In the genomic region with DNA sequence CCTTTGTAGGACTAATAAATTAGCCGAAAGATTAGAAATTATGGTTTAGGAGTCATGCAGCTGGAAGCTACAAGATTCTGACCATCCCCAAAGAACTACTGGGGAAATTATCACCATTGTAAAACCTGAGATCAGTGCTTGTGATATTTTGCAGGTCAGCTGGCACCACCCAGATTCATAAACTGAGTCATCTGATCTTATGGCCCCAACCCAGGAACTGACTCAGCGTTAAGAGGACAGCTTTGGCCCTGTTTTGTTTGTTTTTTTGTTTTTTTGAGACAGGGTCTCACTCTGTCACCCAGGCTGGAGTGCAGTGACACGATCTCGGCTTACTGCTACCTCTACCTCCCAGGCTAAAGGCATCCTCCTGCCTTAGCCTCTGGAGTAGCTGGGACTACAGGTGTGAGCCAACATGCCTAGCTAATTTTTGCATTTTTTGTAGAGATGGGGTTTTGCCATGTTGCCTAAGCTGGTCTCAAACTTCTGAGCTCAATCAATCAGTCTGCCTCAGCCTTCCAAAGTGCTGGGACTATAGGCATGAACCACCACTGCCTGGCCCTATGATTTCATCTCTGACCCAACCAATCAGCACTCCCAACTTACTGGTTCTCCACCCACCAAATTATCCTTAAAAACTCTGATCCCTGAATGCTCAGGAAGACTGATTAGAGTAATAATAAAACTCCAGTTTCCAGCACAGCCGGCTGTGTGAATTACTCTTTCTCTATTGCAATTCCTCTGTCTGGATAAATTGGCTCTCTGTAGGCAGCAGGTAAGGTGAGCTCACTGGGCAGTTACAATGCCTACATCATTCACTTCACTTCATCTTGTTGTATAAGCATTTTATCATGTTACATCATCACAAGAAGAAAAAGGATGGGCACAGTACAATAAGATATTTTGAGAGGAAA, we compare ENCODE assay signal across 18 cellular contexts.
DNase-seq lines count a peak whose midpoint lies in the region; ATAC-seq and TF ChIP-seq lines count a peak whose summit lies in the region.
"Had no signal": no experiment of that assay in that cellular context is flagged by ENCODE, and none has a peak within 500 bp of the region (broad histone marks: within the 10 kb centered on the region; RNA-seq: fewer than 3 reads in every experiment).

No MANE protein-coding gene starts in this region.

- H3K27ac ChIP-seq in breast epithelium (no peak overlapping the region), fibroblast of lung (ENCODE audit: insufficient read depth, low read length) (no peak overlapping the region), uterus (peak overlapping the region; percentile 82 to 92)
- H3K27ac ChIP-seq: upper lobe of right lung had no signal

- H3K4me3 ChIP-seq in breast epithelium (no peak overlapping the region), fibroblast of lung (replicated peaks in 1 of 4; ENCODE audit: control extremely low read depth in 1 of 4, insufficient read depth in 1 of 4, low read depth in 3 of 4, low read length in 4 of 4) (no peak overlapping the region), uterus (no peak overlapping the region)
- H3K4me3 ChIP-seq: upper lobe of right lung had no signal

- H3K9me3 ChIP-seq in breast epithelium (peaks cover 12 to 15% of the 10 kb centered on the region in 2 donors), fibroblast of lung (ENCODE audit: control insufficient read depth, insufficient read depth, low read depth, low read length) (no peaks in the 10 kb centered on the region), uterus (no peaks in the 10 kb centered on the region), T-helper 17 cell (ENCODE audit: control insufficient read depth, low read length, poor library complexity, severe bottlenecking) (no peaks in the 10 kb centered on the region)
- H3K9me3 ChIP-seq: upper lobe of right lung had no signal

- H2AFZ ChIP-seq in fibroblast of lung (ENCODE audit: low read length), result no peak overlapping the region

- peak overlapping the region; percentile 49 for H3K27ac Mint-ChIP-seq in MCF 10A (ENCODE audit: low read depth, unreplicated experiment)
- no peak overlapping the region for H3K27ac Mint-ChIP-seq in T-helper 17 cell
- no peak overlapping the region for H3K27ac Mint-ChIP-seq in natural killer cell treated with Interleukin-12 subunit alpha and Interleukin-12 subunit beta and Interleukin-15 and Interleukin-18, amount 100 ng/mL, for 72 hours
- H3K27ac Mint-ChIP-seq: stimulated activated memory B cell treated with anti-CD40 and anti-IgM and Interleukin-4, amounts not matched to agents 10 μg/mL and 1 μg/mL and 100 μg/mL, for 72 hours had no signal

- no peak overlapping the region for H3K9ac ChIP-seq in fibroblast of lung (ENCODE audit: insufficient read depth, low read length)

- H3K4me2 ChIP-seq in fibroblast of lung (ENCODE audit: extremely low read depth, insufficient read depth, low read length), result no peak overlapping the region

- H3K36me3 Mint-ChIP-seq in MCF 10A (ENCODE audit: insufficient read depth, unreplicated experiment), result no peaks in the 10 kb centered on the region
- H3K36me3 Mint-ChIP-seq in T-helper 17 cell (ENCODE audit: low read depth), result peaks cover 6% of the 10 kb centered on the region
- peaks cover 9% of the 10 kb centered on the region for H3K36me3 Mint-ChIP-seq in natural killer cell treated with Interleukin-12 subunit alpha and Interleukin-12 subunit beta and Interleukin-15 and Interleukin-18, amount 100 ng/mL, for 72 hours

- ATAC-seq in T-helper 17 cell (no peak), HG03432 (IDR thresholded peaks at IDR 0.05; ENCODE audit: unreplicated experiment) (no peak)
- ATAC-seq in natural killer cell treated with Interleukin-12 subunit alpha and Interleukin-12 subunit beta and Interleukin-15 and Interleukin-18, amount 100 ng/mL, for 72 hours, result no peak
- ATAC-seq: activated T-cell treated with anti-CD3 and anti-CD28 coated beads, Interleukin-2, amount 50 U/mL, for 4 hours; stimulated activated memory B cell treated with anti-CD40 and anti-IgM and Interleukin-4, amounts not matched to agents 10 μg/mL and 1 μg/mL and 100 μg/mL, for 72 hours; upper lobe of right lung had no signal

- no peaks in the 10 kb centered on the region for H3K79me2 ChIP-seq in fibroblast of lung (ENCODE audit: control insufficient read depth, insufficient read depth, low read length)

- no peak for TF ChIP-seq POLR2A in breast epithelium (IDR thresholded peaks at IDR 0.05)
- no peak for TF ChIP-seq POLR2A in uterus (IDR thresholded peaks at IDR 0.05)

- DNase-seq in MCF 10A (ENCODE audit: unreplicated experiment), result peak; percentile 77
- DNase-seq in breast epithelium (ENCODE audit: low spot score in 2 of 2), result no peak
- DNase-seq in T1000 (lab: John Stamatoyannopoulos, UW), result peak; percentile 43
- peak; percentile 58 to 74 for DNase-seq in fibroblast of lung (ENCODE audit: low read depth in 2 of 2)
- peak in 1 of 2 donors; percentile 52 for DNase-seq in uterus
- DNase-seq in T-helper 17 cell, result no peak
- DNase-seq in natural killer cell treated with Interleukin-12 subunit alpha and Interleukin-12 subunit beta and Interleukin-15 and Interleukin-18, amount 100 ng/mL, for 72 hours (ENCODE audit: low spot score), result no peak
- DNase-seq: activated CD4-positive, alpha-beta T cell treated with anti-CD3 and anti-CD28 coated beads for 48 hours; activated T-cell treated with anti-CD3 and anti-CD28 coated beads, Interleukin-2, amount 50 U/mL, for 4 hours; cortex of kidney; GOT3; NCI-H1436 treated with DMSO at 0.1 percent for 48 hours; NCI-H524 treated with DMSO at 0.1 percent for 48 hours; T-helper 2 cell; upper lobe of right lung had no signal

- no peak for TF ChIP-seq CTCF in MCF 10A (IDR thresholded peaks at IDR 0.05; ENCODE audit: unreplicated experiment)
- TF ChIP-seq CTCF in breast epithelium (IDR thresholded peaks at IDR 0.05), result no peak
- TF ChIP-seq CTCF in fibroblast of lung (conservative IDR thresholded peaks at IDR 0.05 in 1 of 2, IDR thresholded peaks at IDR 0.05 in 1 of 2; ENCODE audit: low read depth in 1 of 2, low read length in 2 of 2), result no peak
- TF ChIP-seq CTCF in uterus (IDR thresholded peaks at IDR 0.05), result no peak

- POLR2A ChIA-PET in MCF 10A (lab: Yijun Ruan, JAX), result interaction anchor here (0.6 to 1.1 kb wide), 2 partner anchors 163 to 218 kb away, joined by 3 to 4 read pairs; no protein-coding TSS in a partner anchor

- BruUV-seq in MCF 10A (replicated peaks; lab: Mats Ljungman, UMichigan), result no TSS peak

- H3K36me3 ChIP-seq in breast epithelium, result no peaks in the 10 kb centered on the region
- H3K36me3 ChIP-seq in fibroblast of lung (ENCODE audit: control insufficient read depth, insufficient read depth, low read length), result no peaks in the 10 kb centered on the region
- no peaks in the 10 kb centered on the region for H3K36me3 ChIP-seq in uterus
- H3K36me3 ChIP-seq: upper lobe of right lung had no signal

- H4K20me1 ChIP-seq in fibroblast of lung (ENCODE audit: control insufficient read depth, extremely low read depth, insufficient read depth, low read length), result no peaks in the 10 kb centered on the region

- peaks cover 0 to 7% of the 10 kb centered on the region in 2 donors for H3K4me1 ChIP-seq in breast epithelium
- peaks cover 5% of the 10 kb centered on the region for H3K4me1 ChIP-seq in fibroblast of lung (ENCODE audit: control insufficient read depth, extremely low read depth, insufficient read depth, low read length)
- H3K4me1 ChIP-seq in uterus, result peaks cover 0 to 3% of the 10 kb centered on the region in 2 donors

- H3K4me1 Mint-ChIP-seq in MCF 10A (ENCODE audit: insufficient read depth, unreplicated experiment) (peaks cover 6% of the 10 kb centered on the region), T-helper 17 cell (peaks cover 6% of the 10 kb centered on the region)
- H3K4me1 Mint-ChIP-seq in natural killer cell treated with Interleukin-12 subunit alpha and Interleukin-12 subunit beta and Interleukin-15 and Interleukin-18, amount 100 ng/mL, for 72 hours (ENCODE audit: low read depth in 2 of 2), result peaks cover 8 to 16% of the 10 kb centered on the region in 2 donors

- intact Hi-C loops in MCF 10A (cut with micrococcal nuclease), result no loop called here
- intact Hi-C loops in breast epithelium (cut with DNase I; ENCODE audit: low total_unique reads), result no loop called here
- intact Hi-C loops in uterus (cut with DNase I; ENCODE audit: low total_unique reads), result no loop called here

- CTCF ChIA-PET in MCF 10A (lab: Yijun Ruan, JAX), result interaction anchor here (0.6 to 1.5 kb wide), 9 partner anchors 54 to 458 kb away, joined by 3 to 5 read pairs (median 3); no protein-coding TSS in a partner anchor

- no peaks in the 10 kb centered on the region for H3K27me3 ChIP-seq in breast epithelium
- no peaks in the 10 kb centered on the region for H3K27me3 ChIP-seq in fibroblast of lung (ENCODE audit: control insufficient read depth, insufficient read depth, low read length)
- H3K27me3 ChIP-seq in uterus, result no peaks in the 10 kb centered on the region
- H3K27me3 ChIP-seq: upper lobe of right lung had no signal

- H3K27me3 Mint-ChIP-seq in MCF 10A (ENCODE audit: insufficient read depth, unreplicated experiment) (no peaks in the 10 kb centered on the region), T-helper 17 cell (peaks cover 27% of the 10 kb centered on the region)
- peaks cover 15 to 26% of the 10 kb centered on the region in 2 donors for H3K27me3 Mint-ChIP-seq in natural killer cell treated with Interleukin-12 subunit alpha and Interleukin-12 subunit beta and Interleukin-15 and Interleukin-18, amount 100 ng/mL, for 72 hours

- H3K9me3 Mint-ChIP-seq in MCF 10A (ENCODE audit: unreplicated experiment), result peaks cover 13% of the 10 kb centered on the region
- H3K9me3 Mint-ChIP-seq in natural killer cell treated with Interleukin-12 subunit alpha and Interleukin-12 subunit beta and Interleukin-15 and Interleukin-18, amount 100 ng/mL, for 72 hours, result no peaks in the 10 kb centered on the region

- H3K4me3 Mint-ChIP-seq in MCF 10A (ENCODE audit: unreplicated experiment) (no peak overlapping the region), T-helper 17 cell (no peak overlapping the region)
- no peak overlapping the region for H3K4me3 Mint-ChIP-seq in natural killer cell treated with Interleukin-12 subunit alpha and Interleukin-12 subunit beta and Interleukin-15 and Interleukin-18, amount 100 ng/mL, for 72 hours
- H3K4me3 Mint-ChIP-seq: activated T-cell treated with anti-CD3 and anti-CD28 coated beads, Interleukin-2, amount 50 U/mL, for 4 hours; neural crest cell; stimulated activated memory B cell treated with anti-CD40 and anti-IgM and Interleukin-4, amounts not matched to agents 10 μg/mL and 1 μg/mL and 100 μg/mL, for 72 hours had no signal

Comparison
In these comparisons a context has a peak if more than half of its experiments do, and no peak if none do; other contexts are left out.
1. DNase-seq: peak in MCF 10A (single experiment), T1000 (single experiment) and fibroblast of lung (2 of 2); none in breast epithelium (0 of 2), T-helper 17 cell (0 of 3) and natural killer cell treated with Interleukin-12 subunit alpha and Interleukin-12 subunit beta and Interleukin-15 and Interleukin-18, amount 100 ng/mL, for 72 hours (single experiment).
2. H3K27ac ChIP-seq: peak in uterus (2 of 2); none in breast epithelium (0 of 2) and fibroblast of lung (single experiment).